12 cellular contexts compared by ENCODE assay signal in genomic region chr12:85509857-85510256, GRCh38.
DNase-seq lines count a peak whose midpoint lies in the region; ATAC-seq and TF ChIP-seq lines count a peak whose summit lies in the region.
"Had no signal": no experiment of that assay in that cellular context is flagged by ENCODE, and none has a peak within 500 bp of the region (broad histone marks: within the 10 kb centered on the region; RNA-seq: fewer than 3 reads in every experiment).

No MANE protein-coding gene starts in this region.

- H3K4me1 ChIP-seq in sigmoid colon, result no peaks in the 10 kb centered on the region
- H3K4me1 ChIP-seq: vagina had no signal

- WGBS in sigmoid colon, 2 donors, result 37 to 75% methylated on average over 3 of the region's 3 CpGs

- no peaks in the 10 kb centered on the region for H3K27me3 Mint-ChIP-seq in HFFc6 (ENCODE audit: insufficient read depth)

- TF ChIP-seq EP300 in sigmoid colon (IDR thresholded peaks at IDR 0.05), result no peak

- H3K27ac ChIP-seq in sigmoid colon, result no peak overlapping the region
- H3K27ac ChIP-seq: coronary artery, vagina had no signal

- no peaks in the 10 kb centered on the region for H3K27me3 ChIP-seq in sigmoid colon
- H3K27me3 ChIP-seq: vagina had no signal

- H3K4me1 Mint-ChIP-seq in HFFc6 (ENCODE audit: low read depth), result no peaks in the 10 kb centered on the region

- no peak for TF ChIP-seq CTCF in HFFc6 (IDR thresholded peaks at IDR 0.05)
- TF ChIP-seq CTCF in sigmoid colon (IDR thresholded peaks at IDR 0.05), result no peak

- no peak for TF ChIP-seq POLR2A in sigmoid colon (IDR thresholded peaks at IDR 0.05)

- no peak overlapping the region for H3K4me3 ChIP-seq in sigmoid colon
- H3K4me3 ChIP-seq: coronary artery, vagina had no signal

- DNase-seq in myocyte (ENCODE audit: low read depth) (peak; percentile 13), HFFc6 (no peak), T1000 (lab: John Stamatoyannopoulos, UW) (no peak), NCI-H1048 (lab: John Stamatoyannopoulos, UW) (no peak), sigmoid colon (no peak)
- DNase-seq: stimulated activated CD4-positive, alpha-beta T cell treated with anti-CD3 and anti-CD28 coated beads, Interleukin-4, amount 100 ng/mL, for 24 hours had no signal

- ATAC-seq in GM19025 (IDR thresholded peaks at IDR 0.05; ENCODE audit: low read depth, unreplicated experiment) (peak; percentile 83), HG02678 (IDR thresholded peaks at IDR 0.05; ENCODE audit: unreplicated experiment) (peak; percentile 98), HG03558 (IDR thresholded peaks at IDR 0.05; ENCODE audit: extremely low read depth, unreplicated experiment) (peak; percentile 91)

- H3K36me3 Mint-ChIP-seq in HFFc6 (ENCODE audit: low read depth), result no peaks in the 10 kb centered on the region

- peaks cover 2% of the 10 kb centered on the region; the same call in 1 of the 2 replicates for H3K9me3 Mint-ChIP-seq in HFFc6

- H3K4me3 Mint-ChIP-seq in HFFc6, result no peak overlapping the region
- H3K4me3 Mint-ChIP-seq: nephron had no signal

- no peaks in the 10 kb centered on the region for H3K36me3 ChIP-seq in sigmoid colon
- H3K36me3 ChIP-seq: vagina had no signal

- intact Hi-C loops in sigmoid colon (cut with DNase I), result no loop called here

- H3K27ac Mint-ChIP-seq in HFFc6, result no peak overlapping the region
- H3K27ac Mint-ChIP-seq: nephron had no signal

- H3K9me3 ChIP-seq in sigmoid colon, result no peaks in the 10 kb centered on the region
- H3K9me3 ChIP-seq: vagina had no signal
